8 cellular contexts compared by ENCODE assay signal in genomic region chr1:154999651-155000474, GRCh38. TPM values are rescaled to one million over a fixed set of nuclear protein-coding genes. Genes with fewer than 3 reads are reported as not detected.
DNase-seq lines count a peak whose midpoint lies in the region; ATAC-seq and TF ChIP-seq lines count a peak whose summit lies in the region.

No MANE protein-coding gene starts in this region.

- H3K9me3 ChIP-seq in lung (ENCODE audit: control insufficient read depth in 2 of 2, insufficient read depth in 1 of 2, low read length in 1 of 2): no peaks in the 10 kb centered on the region
- no peaks in the 10 kb centered on the region for H3K9me3 ChIP-seq in subcutaneous abdominal adipose tissue (ENCODE audit: control insufficient read depth in 5 of 5, low read length in 5 of 5)

- H3K27ac ChIP-seq in ACC112 (ENCODE audit: low read depth, low read length) (peak overlapping the region; percentile 63), lung (ENCODE audit: low read depth in 1 of 2, low read length in 1 of 2) (peak overlapping the region; percentile 80 to 94), subcutaneous abdominal adipose tissue (ENCODE audit: low read depth, low read length) (peak overlapping the region; percentile 97)

- ATAC-seq in lung (ENCODE audit: insufficient read depth, low FRiP score): no peak
- no peak for ATAC-seq in HG03565 (IDR thresholded peaks at IDR 0.05; ENCODE audit: unreplicated experiment)

- H3K4me1 ChIP-seq in ACC112 (ENCODE audit: control insufficient read depth, insufficient read depth, low read length, unreplicated experiment): peaks cover 17% of the 10 kb centered on the region
- peaks cover 5 to 11% of the 10 kb centered on the region in 2 donors for H3K4me1 ChIP-seq in lung (ENCODE audit: control insufficient read depth in 2 of 2, insufficient read depth in 2 of 2, low read length in 2 of 2)
- peaks cover 5 to 59% (median 47%) of the 10 kb centered on the region in 5 donors for H3K4me1 ChIP-seq in subcutaneous abdominal adipose tissue (ENCODE audit: control insufficient read depth in 5 of 5, insufficient read depth in 5 of 5, low read length in 5 of 5)

- peak overlapping the region in 4 of 5 donors; percentile 55 to 81 (median 74) for H3K9ac ChIP-seq in subcutaneous abdominal adipose tissue (ENCODE audit: low read length in 5 of 5)

- H3K36me3 ChIP-seq in ACC112 (ENCODE audit: insufficient read depth, low read length) (no peaks in the 10 kb centered on the region), lung (ENCODE audit: control insufficient read depth in 2 of 2, insufficient read depth in 2 of 2, low read length in 2 of 2) (no peaks in the 10 kb centered on the region), subcutaneous abdominal adipose tissue (ENCODE audit: control insufficient read depth in 5 of 5, insufficient read depth in 5 of 5, low read length in 5 of 5) (no peaks in the 10 kb centered on the region)

- peaks cover 21% of the 10 kb centered on the region for H3K79me2 ChIP-seq in ACC112 (ENCODE audit: control insufficient read depth, insufficient read depth, low read length, unreplicated experiment)

- H3K4me3 ChIP-seq in ACC112 (ENCODE audit: low read depth, low read length) (peak overlapping the region; percentile 69), cardiac fibroblast (replicated peaks in 1 of 2; ENCODE audit: low read depth in 2 of 2, low read length in 2 of 2) (peak overlapping the region; percentile 68 to 70), lung (no peak overlapping the region), subcutaneous abdominal adipose tissue (ENCODE audit: low read depth in 1 of 5, low read length in 5 of 5) (peak overlapping the region; percentile 56 to 97 (median 78))

- peak; percentile 56 to 68 for DNase-seq in SHP77 (lab: John Stamatoyannopoulos, UW)
- DNase-seq in cardiac fibroblast (ENCODE audit: low read depth in 2 of 2): no peak
- DNase-seq in lung (ENCODE audit: low spot score): no peak
- no peak for DNase-seq in mesenteric fat pad (ENCODE audit: low spot score)

- peak overlapping the region; percentile 14 for H2AFZ ChIP-seq in ACC112 (ENCODE audit: low read length, unreplicated experiment)

- H3K27me3 ChIP-seq in ACC112 (ENCODE audit: insufficient read depth, low read length): no peaks in the 10 kb centered on the region
- H3K27me3 ChIP-seq in lung (ENCODE audit: control insufficient read depth, insufficient read depth): no peaks in the 10 kb centered on the region
- no peaks in the 10 kb centered on the region for H3K27me3 ChIP-seq in subcutaneous abdominal adipose tissue (ENCODE audit: control insufficient read depth in 5 of 5, insufficient read depth in 4 of 5, low read length in 5 of 5)

- no peak for TF ChIP-seq CTCF in cardiac fibroblast (IDR thresholded peaks at IDR 0.05; ENCODE audit: low read depth, low read length)
- TF ChIP-seq CTCF in lung (IDR thresholded peaks at IDR 0.05; ENCODE audit: control extremely low read depth, extremely low read depth): no peak

- WGBS in lung, 2 donors: 1 to 2% methylated on average over 41 of the region's 41 CpGs

- peak; percentile 4 for TF ChIP-seq POLR2A in GM18526 (IDR thresholded peaks at IDR 0.05; ENCODE audit: extremely low read depth, insufficient read length)

RNA-seq across cellular contexts. Expression of gene ZBTB7B, which starts 2.7 kb away (rescaled TPM):
- 10 to 100 TPM; 41.9 to 83.3 TPM for total RNA-seq in lung
- polyA plus RNA-seq in lung: 10 to 100 TPM; 52.6 to 57.8 TPM
- total RNA-seq in mesenteric fat pad: 80.4 TPM

RNA-seq across cellular contexts. Expression of gene LENEP, which starts 6.5 kb away (rescaled TPM):
- total RNA-seq in lung (under 1 TPM in 1 of 2 donors, not detected in 1; 0.89 TPM), mesenteric fat pad (not detected)
- under 1 TPM in 1 of 2 donors, not detected in 1; 0.31 TPM for polyA plus RNA-seq in lung

RNA-seq across cellular contexts. Expression of gene FLAD1, which starts 16.7 kb away (rescaled TPM):
- total RNA-seq in lung (10 to 100 TPM; 10.9 to 37.0 TPM), mesenteric fat pad (43.7 TPM)
- polyA plus RNA-seq in lung: 10 to 100 TPM; 29.3 to 31.9 TPM

RNA-seq across cellular contexts. Expression of gene CKS1B, which starts 25.4 kb away (rescaled TPM):
- total RNA-seq in lung (10 to 100 TPM; 22.3 to 33.6 TPM), mesenteric fat pad (41.2 TPM)
- 10 to 100 TPM; 26.9 to 38.2 TPM for polyA plus RNA-seq in lung

RNA-seq across cellular contexts. Expression of gene SHC1, which starts 29.3 kb away (rescaled TPM):
- total RNA-seq in lung (100 to 1,000 TPM in 1 of 2 donors, 10 to 100 TPM in 1; 67.6 to 136 TPM), mesenteric fat pad (199 TPM)
- polyA plus RNA-seq in lung: 100 to 1,000 TPM in 1 of 2 donors, 10 to 100 TPM in 1; 76.5 to 111 TPM

Comparison
In these comparisons a context has a peak if more than half of its experiments do, and no peak if none do; other contexts are left out.
1. DNase-seq: peak in SHP77 (2 of 2); none in cardiac fibroblast (0 of 2), lung (single experiment) and mesenteric fat pad (single experiment).
2. Peak in every context shown above with its lines, with median percentiles within 50 percentile points of each other: H3K27ac ChIP-seq.